1 cellular context compared by ENCODE assay signal in genomic region chr22:30968015-30968923, GRCh38.
TF ChIP-seq lines count a peak whose summit lies in the region.

MORC2 (minus strand) TSS chr22:30968774; CDS start chr22:30967889, 885 bp downstream.

TF ChIP-seq in HepG2, 621 proteins besides CTCF, POLR2A, EP300 and RAD21 (continued from another document and continues in another):
- peak; percentile 81 for TF ChIP-seq ZNF281 (CRISPR knock-in tag; IDR thresholded peaks at IDR 0.05; ENCODE audit: borderline replicate concordance)
- no peak for TF ChIP-seq TCF7 (IDR thresholded peaks at IDR 0.05; ENCODE audit: low read depth)
- TF ChIP-seq ARID5B (CRISPR knock-in tag; IDR thresholded peaks at IDR 0.05): 0 out of 2 replicates have a peak, but pooled peaks have one; percentile 6
- TF ChIP-seq RFXANK (CRISPR knock-in tag; IDR thresholded peaks at IDR 0.05): no peak
- no peak for TF ChIP-seq ZNF883 (CRISPR knock-in tag; IDR thresholded peaks at IDR 0.05; ENCODE audit: not compliant biosample characterization)
- TF ChIP-seq PHF21A (CRISPR knock-in tag; IDR thresholded peaks at IDR 0.05): peak; percentile 43; the same call in 1 of the 2 replicates
- TF ChIP-seq CEBPB (IDR thresholded peaks at IDR 0.05; ENCODE audit: borderline replicate concordance, low read depth, low read length): 0 out of 2 replicates have a peak, but pooled peaks have one; percentile 1
- TF ChIP-seq DBP (CRISPR knock-in tag; IDR thresholded peaks at IDR 0.05; ENCODE audit: not compliant biosample characterization): no peak
- 0 out of 2 replicates have a peak, but pooled peaks have one; percentile 14 for TF ChIP-seq PITX1 (CRISPR knock-in tag; IDR thresholded peaks at IDR 0.05)
- TF ChIP-seq ZSCAN31 (CRISPR knock-in tag; IDR thresholded peaks at IDR 0.05; ENCODE audit: low read depth): 0 out of 2 replicates have a peak, but pooled peaks have one; percentile 15
- peak; percentile 4; the same call in 1 of the 2 replicates for TF ChIP-seq ZMAT3 (CRISPR knock-in tag; conservative IDR thresholded peaks at IDR 0.05)
- peak; percentile 79; the same call in 1 of the 2 replicates for TF ChIP-seq ZNF431 (CRISPR knock-in tag; IDR thresholded peaks at IDR 0.05; ENCODE audit: borderline replicate concordance, low read depth)
- TF ChIP-seq FIP1L1 (IDR thresholded peaks at IDR 0.05; ENCODE audit: borderline replicate concordance, insufficient read depth, low read depth, low read length): no peak
- TF ChIP-seq SETDB1 (CRISPR knock-in tag; IDR thresholded peaks at IDR 0.05; ENCODE audit: borderline replicate concordance): 0 out of 2 replicates have a peak, but pooled peaks have one; percentile 54
- no peak for TF ChIP-seq SNAPC4 (CRISPR knock-in tag; IDR thresholded peaks at IDR 0.05)
- no peak for TF ChIP-seq ZNF12 (CRISPR knock-in tag; IDR thresholded peaks at IDR 0.05)
- TF ChIP-seq PHF20 (CRISPR knock-in tag; IDR thresholded peaks at IDR 0.05): 0 out of 2 replicates have a peak, but pooled peaks have one; percentile 31
- TF ChIP-seq FOXP4 (CRISPR knock-in tag; IDR thresholded peaks at IDR 0.05): peak; percentile 47; the same call in 1 of the 2 replicates
- 0 out of 2 replicates have a peak, but pooled peaks have one; percentile 35 for TF ChIP-seq ZNF512B (CRISPR knock-in tag; IDR thresholded peaks at IDR 0.05; ENCODE audit: borderline replicate concordance)
- peak; percentile 58 for TF ChIP-seq PRPF4 (IDR thresholded peaks at IDR 0.05; ENCODE audit: low read depth, low read length, poor library complexity, severe bottlenecking)
- peak; percentile 20; the same call in 1 of the 2 replicates for TF ChIP-seq ZBTB20 (CRISPR knock-in tag; IDR thresholded peaks at IDR 0.05; ENCODE audit: borderline replicate concordance, low read depth)
- peak; percentile 83; the same call in 1 of the 2 replicates for TF ChIP-seq PLSCR1 (CRISPR knock-in tag; IDR thresholded peaks at IDR 0.05; ENCODE audit: borderline replicate concordance)
